Comparison of ENCODE assay signal across 23 cellular contexts in genomic region chr7:51606601-51607154, GRCh38.
DNase-seq lines count a peak whose midpoint lies in the region; ATAC-seq and TF ChIP-seq lines count a peak whose summit lies in the region.
"Had no signal": no experiment of that assay in that cellular context is flagged by ENCODE, and none has a peak within 500 bp of the region (broad histone marks: within the 10 kb centered on the region; RNA-seq: fewer than 3 reads in every experiment).

No MANE protein-coding gene starts in this region.

- TF ChIP-seq POLR2A in prostate gland (IDR thresholded peaks at IDR 0.05) = no peak

- 9% methylated on average over 17 of the region's 17 CpGs for WGBS in prostate gland

- no peaks in the 10 kb centered on the region for H3K36me3 ChIP-seq in RWPE2 (ENCODE audit: low read depth)
- H3K36me3 ChIP-seq in prostate gland = no peaks in the 10 kb centered on the region
- H3K36me3 ChIP-seq: brain microvascular endothelial cell had no signal

- H3K4me1 ChIP-seq in RWPE2 (ENCODE audit: insufficient read depth, poor library complexity, severe bottlenecking) = peaks cover 4% of the 10 kb centered on the region
- peaks cover 3% of the 10 kb centered on the region for H3K4me1 ChIP-seq in prostate gland (replicated peaks)
- H3K4me1 ChIP-seq: testis had no signal

- peak overlapping the region; percentile 53 for H3K27ac ChIP-seq in RWPE2 (ENCODE audit: poor library complexity, severe bottlenecking)
- peak overlapping the region; percentile 35 to 53 for H3K27ac ChIP-seq in prostate gland
- H3K27ac ChIP-seq: brain microvascular endothelial cell, GM23248, testis had no signal

- H3K27me3 ChIP-seq in RWPE2 (ENCODE audit: insufficient read depth, poor library complexity, severe bottlenecking) (no peaks in the 10 kb centered on the region), prostate gland (replicated peaks; ENCODE audit: insufficient read depth) (no peaks in the 10 kb centered on the region)
- H3K27me3 ChIP-seq: brain microvascular endothelial cell, testis had no signal

- peak; percentile 92 for ATAC-seq in RWPE2 (ENCODE audit: low read depth)
- ATAC-seq: right cardiac atrium; stimulated activated effector memory CD8-positive, alpha-beta T cell treated with anti-CD3 and anti-CD28 coated beads, Interleukin-12 subunit alpha, Interleukin-12 subunit beta, amount 100 ng/mL, for 72 hours had no signal

- TF ChIP-seq CTCF in RWPE2 (IDR thresholded peaks at IDR 0.05; ENCODE audit: poor library complexity, severe bottlenecking) (no peak), prostate gland (IDR thresholded peaks at IDR 0.05) (no peak)

- no peak overlapping the region for H3K4me3 ChIP-seq in RWPE2 (ENCODE audit: severe bottlenecking)
- H3K4me3 ChIP-seq in prostate gland = no peak overlapping the region
- H3K4me3 ChIP-seq: GM23248, testis had no signal

- H3K9me3 ChIP-seq in RWPE2 (ENCODE audit: severe bottlenecking) (no peaks in the 10 kb centered on the region), prostate gland (no peaks in the 10 kb centered on the region)
- H3K9me3 ChIP-seq: testis had no signal

- DNase-seq in DMS153 treated with DMSO at 0.1 percent for 48 hours (lab: John Stamatoyannopoulos, UW; ENCODE audit: unreplicated experiment) = peak; percentile 95
- peak; percentile 96 for DNase-seq in LoVo (ENCODE audit: low spot score)
- DNase-seq in RWPE2 (ENCODE audit: low spot score) = peak; percentile 70
- DNase-seq in prostate gland (ENCODE audit: low spot score) = peak; percentile 32
- DNase-seq in globus pallidus (ENCODE audit: low spot score) = no peak
- DNase-seq in NCI-H524 (lab: John Stamatoyannopoulos, UW) = no peak
- DNase-seq in medulla oblongata (ENCODE audit: extremely low spot score) = no peak
- DNase-seq: activated CD4-positive, alpha-beta T cell treated with anti-CD3 and anti-CD28 coated beads, Interleukin-2, amount 50 U/mL, for 1 hour; activated CD8-positive, alpha-beta memory T cell treated with anti-CD3 and anti-CD28 coated beads, Interleukin-2, amount 50 U/mL, for 4 hours; activated effector memory CD4-positive, alpha-beta T cell treated with Interleukin-2 at 50 U/mL for 16 hours; AML-193; brain microvascular endothelial cell; COR-L47; GM23248; IMR-90; kidney; mammary epithelial cell; naive B cell; NCI-H2107; NCI-H524 treated with DMSO at 0.1 percent for 48 hours; right cardiac atrium; testis had no signal

- intact Hi-C loops in prostate gland (cut with DNase I) = no loop called here

Comparison
In these comparisons a context has a peak if more than half of its experiments do, and no peak if none do; other contexts are left out.
1. DNase-seq: peak in DMS153 treated with DMSO at 0.1 percent for 48 hours (single experiment), LoVo (single experiment), RWPE2 (single experiment) and prostate gland (single experiment); none in globus pallidus (single experiment), NCI-H524 (0 of 2) and medulla oblongata (single experiment).